ENCODE assay signal across 20 cellular contexts in genomic region chr17:69524854-69525253, GRCh38.
DNase-seq lines count a peak whose midpoint lies in the region; ATAC-seq and TF ChIP-seq lines count a peak whose summit lies in the region.
"Had no signal": no experiment of that assay in that cellular context is flagged by ENCODE, and none has a peak within 500 bp of the region (broad histone marks: within the 10 kb centered on the region; RNA-seq: fewer than 3 reads in every experiment).

No MANE protein-coding gene starts in this region.

- TF ChIP-seq EP300 in Ishikawa (IDR thresholded peaks at IDR 0.05; ENCODE audit: borderline replicate concordance): no peak

- peak; percentile 27 for TF ChIP-seq RAD21 in Ishikawa (IDR thresholded peaks at IDR 0.05; ENCODE audit: low read depth)

- peak; percentile 22; the same call in 1 of the 3 replicates for ATAC-seq in SK-N-SH treated with all-trans-retinoic acid at 6 μM for 48 hours
- ATAC-seq: stimulated activated naive CD8-positive, alpha-beta T cell treated with anti-CD3 and anti-CD28 coated beads, Interleukin-15, amount 100 ng/mL, for 72 hours had no signal

- peak; percentile 6 for DNase-seq in NCI-H1092 treated with DMSO at 0.1 percent for 48 hours (lab: John Stamatoyannopoulos, UW)
- no peak for DNase-seq in NCI-H1092 (lab: John Stamatoyannopoulos, UW)
- peak; percentile 31 to 35 for DNase-seq in lung microvascular endothelial cell (ENCODE audit: low read depth in 2 of 2)
- DNase-seq in effector CD8-positive, alpha-beta T cell (lab: John Stamatoyannopoulos, UW): no peak
- DNase-seq in foreskin melanocyte: no peak
- DNase-seq in superior temporal gyrus (ENCODE audit: extremely low spot score): no peak
- DNase-seq: activated CD4-positive, alpha-beta T cell treated with anti-CD3 and anti-CD28 coated beads for 48 hours; activated naive CD4-positive, alpha-beta T cell treated with Interleukin-2 at 50 U/mL for 16 hours; colonic mucosa; GF-D8; H9; islet precursor cell; mesendoderm; MG63; NCI-H2029; SHP77; stimulated activated naive CD8-positive, alpha-beta T cell treated with anti-CD3 and anti-CD28 coated beads, Interleukin-15, amount 100 ng/mL, for 72 hours; T1000 had no signal

TF ChIP-seq in Ishikawa, 13 proteins besides CTCF, POLR2A, EP300 and RAD21:
- TF ChIP-seq, protein P1, sequence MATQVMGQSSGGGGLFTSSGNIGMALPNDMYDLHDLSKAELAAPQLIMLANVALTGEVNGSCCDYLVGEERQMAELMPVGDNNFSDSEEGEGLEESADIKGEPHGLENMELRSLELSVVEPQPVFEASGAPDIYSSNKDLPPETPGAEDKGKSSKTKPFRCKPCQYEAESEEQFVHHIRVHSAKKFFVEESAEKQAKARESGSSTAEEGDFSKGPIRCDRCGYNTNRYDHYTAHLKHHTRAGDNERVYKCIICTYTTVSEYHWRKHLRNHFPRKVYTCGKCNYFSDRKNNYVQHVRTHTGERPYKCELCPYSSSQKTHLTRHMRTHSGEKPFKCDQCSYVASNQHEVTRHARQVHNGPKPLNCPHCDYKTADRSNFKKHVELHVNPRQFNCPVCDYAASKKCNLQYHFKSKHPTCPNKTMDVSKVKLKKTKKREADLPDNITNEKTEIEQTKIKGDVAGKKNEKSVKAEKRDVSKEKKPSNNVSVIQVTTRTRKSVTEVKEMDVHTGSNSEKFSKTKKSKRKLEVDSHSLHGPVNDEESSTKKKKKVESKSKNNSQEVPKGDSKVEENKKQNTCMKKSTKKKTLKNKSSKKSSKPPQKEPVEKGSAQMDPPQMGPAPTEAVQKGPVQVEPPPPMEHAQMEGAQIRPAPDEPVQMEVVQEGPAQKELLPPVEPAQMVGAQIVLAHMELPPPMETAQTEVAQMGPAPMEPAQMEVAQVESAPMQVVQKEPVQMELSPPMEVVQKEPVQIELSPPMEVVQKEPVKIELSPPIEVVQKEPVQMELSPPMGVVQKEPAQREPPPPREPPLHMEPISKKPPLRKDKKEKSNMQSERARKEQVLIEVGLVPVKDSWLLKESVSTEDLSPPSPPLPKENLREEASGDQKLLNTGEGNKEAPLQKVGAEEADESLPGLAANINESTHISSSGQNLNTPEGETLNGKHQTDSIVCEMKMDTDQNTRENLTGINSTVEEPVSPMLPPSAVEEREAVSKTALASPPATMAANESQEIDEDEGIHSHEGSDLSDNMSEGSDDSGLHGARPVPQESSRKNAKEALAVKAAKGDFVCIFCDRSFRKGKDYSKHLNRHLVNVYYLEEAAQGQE (IDR thresholded peaks at IDR 0.05; ENCODE audit: low read depth): no peak
- TF ChIP-seq EGR1 (IDR thresholded peaks at IDR 0.05) (no peak), NFIC (IDR thresholded peaks at IDR 0.05) (no peak)
TF ChIP-seq in Ishikawa: peak in this region for 0.

TF ChIP-seq in SK-N-SH treated with all-trans-retinoic acid at 6 μM for 48 hours, 23 proteins besides CTCF, POLR2A, EP300 and RAD21:
- TF ChIP-seq, protein P2, sequence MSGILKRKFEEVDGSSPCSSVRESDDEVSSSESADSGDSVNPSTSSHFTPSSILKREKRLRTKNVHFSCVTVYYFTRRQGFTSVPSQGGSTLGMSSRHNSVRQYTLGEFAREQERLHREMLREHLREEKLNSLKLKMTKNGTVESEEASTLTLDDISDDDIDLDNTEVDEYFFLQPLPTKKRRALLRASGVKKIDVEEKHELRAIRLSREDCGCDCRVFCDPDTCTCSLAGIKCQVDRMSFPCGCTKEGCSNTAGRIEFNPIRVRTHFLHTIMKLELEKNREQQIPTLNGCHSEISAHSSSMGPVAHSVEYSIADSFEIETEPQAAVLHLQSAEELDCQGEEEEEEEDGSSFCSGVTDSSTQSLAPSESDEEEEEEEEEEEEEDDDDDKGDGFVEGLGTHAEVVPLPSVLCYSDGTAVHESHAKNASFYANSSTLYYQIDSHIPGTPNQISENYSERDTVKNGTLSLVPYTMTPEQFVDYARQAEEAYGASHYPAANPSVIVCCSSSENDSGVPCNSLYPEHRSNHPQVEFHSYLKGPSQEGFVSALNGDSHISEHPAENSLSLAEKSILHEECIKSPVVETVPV (CRISPR knock-in tag; IDR thresholded peaks at IDR 0.05): no peak
- TF ChIP-seq, protein P3, sequence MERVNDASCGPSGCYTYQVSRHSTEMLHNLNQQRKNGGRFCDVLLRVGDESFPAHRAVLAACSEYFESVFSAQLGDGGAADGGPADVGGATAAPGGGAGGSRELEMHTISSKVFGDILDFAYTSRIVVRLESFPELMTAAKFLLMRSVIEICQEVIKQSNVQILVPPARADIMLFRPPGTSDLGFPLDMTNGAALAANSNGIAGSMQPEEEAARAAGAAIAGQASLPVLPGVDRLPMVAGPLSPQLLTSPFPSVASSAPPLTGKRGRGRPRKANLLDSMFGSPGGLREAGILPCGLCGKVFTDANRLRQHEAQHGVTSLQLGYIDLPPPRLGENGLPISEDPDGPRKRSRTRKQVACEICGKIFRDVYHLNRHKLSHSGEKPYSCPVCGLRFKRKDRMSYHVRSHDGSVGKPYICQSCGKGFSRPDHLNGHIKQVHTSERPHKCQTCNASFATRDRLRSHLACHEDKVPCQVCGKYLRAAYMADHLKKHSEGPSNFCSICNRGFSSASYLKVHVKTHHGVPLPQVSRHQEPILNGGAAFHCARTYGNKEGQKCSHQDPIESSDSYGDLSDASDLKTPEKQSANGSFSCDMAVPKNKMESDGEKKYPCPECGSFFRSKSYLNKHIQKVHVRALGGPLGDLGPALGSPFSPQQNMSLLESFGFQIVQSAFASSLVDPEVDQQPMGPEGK (CRISPR knock-in tag; IDR thresholded peaks at IDR 0.05; ENCODE audit: borderline replicate concordance): no peak
- TF ChIP-seq BACH2 (CRISPR knock-in tag; IDR thresholded peaks at IDR 0.05; ENCODE audit: borderline replicate concordance): no peak
- TF ChIP-seq ZNF70 (CRISPR knock-in tag; IDR thresholded peaks at IDR 0.05): no peak
- TF ChIP-seq ARNTL (CRISPR knock-in tag; IDR thresholded peaks at IDR 0.05; ENCODE audit: borderline replicate concordance, low read depth): no peak
- TF ChIP-seq, protein P4, sequence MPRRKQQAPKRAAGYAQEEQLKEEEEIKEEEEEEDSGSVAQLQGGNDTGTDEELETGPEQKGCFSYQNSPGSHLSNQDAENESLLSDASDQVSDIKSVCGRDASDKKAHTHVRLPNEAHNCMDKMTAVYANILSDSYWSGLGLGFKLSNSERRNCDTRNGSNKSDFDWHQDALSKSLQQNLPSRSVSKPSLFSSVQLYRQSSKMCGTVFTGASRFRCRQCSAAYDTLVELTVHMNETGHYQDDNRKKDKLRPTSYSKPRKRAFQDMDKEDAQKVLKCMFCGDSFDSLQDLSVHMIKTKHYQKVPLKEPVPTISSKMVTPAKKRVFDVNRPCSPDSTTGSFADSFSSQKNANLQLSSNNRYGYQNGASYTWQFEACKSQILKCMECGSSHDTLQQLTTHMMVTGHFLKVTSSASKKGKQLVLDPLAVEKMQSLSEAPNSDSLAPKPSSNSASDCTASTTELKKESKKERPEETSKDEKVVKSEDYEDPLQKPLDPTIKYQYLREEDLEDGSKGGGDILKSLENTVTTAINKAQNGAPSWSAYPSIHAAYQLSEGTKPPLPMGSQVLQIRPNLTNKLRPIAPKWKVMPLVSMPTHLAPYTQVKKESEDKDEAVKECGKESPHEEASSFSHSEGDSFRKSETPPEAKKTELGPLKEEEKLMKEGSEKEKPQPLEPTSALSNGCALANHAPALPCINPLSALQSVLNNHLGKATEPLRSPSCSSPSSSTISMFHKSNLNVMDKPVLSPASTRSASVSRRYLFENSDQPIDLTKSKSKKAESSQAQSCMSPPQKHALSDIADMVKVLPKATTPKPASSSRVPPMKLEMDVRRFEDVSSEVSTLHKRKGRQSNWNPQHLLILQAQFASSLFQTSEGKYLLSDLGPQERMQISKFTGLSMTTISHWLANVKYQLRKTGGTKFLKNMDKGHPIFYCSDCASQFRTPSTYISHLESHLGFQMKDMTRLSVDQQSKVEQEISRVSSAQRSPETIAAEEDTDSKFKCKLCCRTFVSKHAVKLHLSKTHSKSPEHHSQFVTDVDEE (CRISPR knock-in tag; IDR thresholded peaks at IDR 0.05): no peak
- TF ChIP-seq ISL1 (CRISPR knock-in tag; IDR thresholded peaks at IDR 0.05): no peak
- TF ChIP-seq, protein P5, sequence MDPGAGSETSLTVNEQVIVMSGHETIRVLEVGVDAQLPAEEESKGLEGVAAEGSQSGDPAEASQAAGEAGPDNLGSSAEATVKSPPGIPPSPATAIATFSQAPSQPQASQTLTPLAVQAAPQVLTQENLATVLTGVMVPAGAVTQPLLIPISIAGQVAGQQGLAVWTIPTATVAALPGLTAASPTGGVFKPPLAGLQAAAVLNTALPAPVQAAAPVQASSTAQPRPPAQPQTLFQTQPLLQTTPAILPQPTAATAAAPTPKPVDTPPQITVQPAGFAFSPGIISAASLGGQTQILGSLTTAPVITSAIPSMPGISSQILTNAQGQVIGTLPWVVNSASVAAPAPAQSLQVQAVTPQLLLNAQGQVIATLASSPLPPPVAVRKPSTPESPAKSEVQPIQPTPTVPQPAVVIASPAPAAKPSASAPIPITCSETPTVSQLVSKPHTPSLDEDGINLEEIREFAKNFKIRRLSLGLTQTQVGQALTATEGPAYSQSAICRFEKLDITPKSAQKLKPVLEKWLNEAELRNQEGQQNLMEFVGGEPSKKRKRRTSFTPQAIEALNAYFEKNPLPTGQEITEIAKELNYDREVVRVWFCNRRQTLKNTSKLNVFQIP (CRISPR knock-in tag; IDR thresholded peaks at IDR 0.05; ENCODE audit: borderline replicate concordance, low read depth): no peak
- TF ChIP-seq OSR1 (CRISPR knock-in tag; IDR thresholded peaks at IDR 0.05): no peak
- TF ChIP-seq SNAI2 (CRISPR knock-in tag; IDR thresholded peaks at IDR 0.05): no peak
- TF ChIP-seq PPARA (CRISPR knock-in tag; IDR thresholded peaks at IDR 0.05; ENCODE audit: borderline replicate concordance): no peak
- TF ChIP-seq ZC3H10 (CRISPR knock-in tag; IDR thresholded peaks at IDR 0.05): no peak
- no peak for TF ChIP-seq TOX (CRISPR knock-in tag; IDR thresholded peaks at IDR 0.05; ENCODE audit: borderline replicate concordance)
- no peak for TF ChIP-seq RARB (CRISPR knock-in tag; IDR thresholded peaks at IDR 0.05)
- TF ChIP-seq ESRRG (CRISPR knock-in tag; IDR thresholded peaks at IDR 0.05): no peak
- no peak for TF ChIP-seq ZFP3 (CRISPR knock-in tag; IDR thresholded peaks at IDR 0.05)
- TF ChIP-seq, protein P6, sequence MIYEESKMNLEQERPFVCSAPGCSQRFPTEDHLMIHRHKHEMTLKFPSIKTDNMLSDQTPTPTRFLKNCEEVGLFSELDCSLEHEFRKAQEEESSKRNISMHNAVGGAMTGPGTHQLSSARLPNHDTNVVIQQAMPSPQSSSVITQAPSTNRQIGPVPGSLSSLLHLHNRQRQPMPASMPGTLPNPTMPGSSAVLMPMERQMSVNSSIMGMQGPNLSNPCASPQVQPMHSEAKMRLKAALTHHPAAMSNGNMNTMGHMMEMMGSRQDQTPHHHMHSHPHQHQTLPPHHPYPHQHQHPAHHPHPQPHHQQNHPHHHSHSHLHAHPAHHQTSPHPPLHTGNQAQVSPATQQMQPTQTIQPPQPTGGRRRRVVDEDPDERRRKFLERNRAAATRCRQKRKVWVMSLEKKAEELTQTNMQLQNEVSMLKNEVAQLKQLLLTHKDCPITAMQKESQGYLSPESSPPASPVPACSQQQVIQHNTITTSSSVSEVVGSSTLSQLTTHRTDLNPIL (CRISPR knock-in tag; IDR thresholded peaks at IDR 0.05; ENCODE audit: low read depth): no peak

Comparison
In these comparisons a context has a peak if more than half of its experiments do, and no peak if none do; other contexts are left out.
1. DNase-seq: peak in NCI-H1092 treated with DMSO at 0.1 percent for 48 hours (single experiment) and lung microvascular endothelial cell (2 of 2); none in NCI-H1092 (single experiment), effector CD8-positive, alpha-beta T cell (single experiment), foreskin melanocyte (single experiment) and superior temporal gyrus (single experiment).